Comparison of ENCODE assay signal across 10 cellular contexts in the genomic region with DNA sequence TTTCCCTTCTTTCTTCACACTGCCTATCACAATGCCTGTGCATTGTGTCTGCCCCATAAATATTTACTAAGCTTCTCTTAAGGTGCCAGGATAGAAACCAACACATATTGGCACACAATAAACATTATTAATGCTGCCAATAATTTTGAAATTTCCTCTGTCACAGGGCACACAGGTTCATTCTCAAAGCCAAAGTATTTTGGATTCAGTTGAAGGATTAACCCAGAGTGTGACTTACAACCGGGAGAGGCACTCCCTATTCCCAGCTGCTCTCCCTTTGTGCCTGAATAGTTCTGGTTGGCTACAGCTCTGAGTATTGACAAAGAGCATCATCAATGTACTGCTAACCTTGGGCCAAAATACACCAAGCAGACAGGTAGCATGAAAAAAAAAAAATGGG. TPM values are rescaled to one million over a fixed set of nuclear protein-coding genes. Genes with fewer than 3 reads are reported as not detected.
DNase-seq lines count a peak whose midpoint lies in the region; ATAC-seq and TF ChIP-seq lines count a peak whose summit lies in the region.
"Had no signal": no experiment of that assay in that cellular context is flagged by ENCODE, and none has a peak within 500 bp of the region (broad histone marks: within the 10 kb centered on the region; RNA-seq: fewer than 3 reads in every experiment).

No MANE protein-coding gene starts in this region.

- no peak for DNase-seq in activated T-cell treated with anti-CD3 and anti-CD28 coated beads, Interleukin-2, amount 50 U/mL, for 24 hours
- DNase-seq in activated T-cell treated with anti-CD3 and anti-CD28 coated beads, Interleukin-2, amount 50 U/mL, for 48 hours, result no peak
- DNase-seq in NCI-H774 (lab: John Stamatoyannopoulos, UW), result peak; percentile 13
- DNase-seq in stimulated activated naive CD8-positive, alpha-beta T cell treated with anti-CD3 and anti-CD28 coated beads, Interleukin-15, amount 100 ng/mL, for 72 hours, result no peak
- no peak for DNase-seq in type B pancreatic cell (ENCODE audit: extremely low spot score, unreplicated experiment)
- DNase-seq: stimulated activated CD4-positive, alpha-beta T cell treated with anti-CD3 and anti-CD28 coated beads, Interleukin-12 subunit alpha, Interleukin-12 subunit beta, amount 100 ng/mL, for 4 hours had no signal

- H3K9me3 ChIP-seq in esophagus (ENCODE audit: control insufficient read depth in 2 of 2, insufficient read depth in 1 of 2, low read depth in 1 of 2, low read length in 1 of 2), result no peaks in the 10 kb centered on the region
- H3K9me3 ChIP-seq: HAP-1 had no signal

- no peaks in the 10 kb centered on the region for H3K36me3 Mint-ChIP-seq in activated T-cell treated with anti-CD3 and anti-CD28 coated beads, Interleukin-2, amount 50 U/mL, for 24 hours (ENCODE audit: low read depth)
- H3K36me3 Mint-ChIP-seq in type B pancreatic cell, result no peaks in the 10 kb centered on the region

- H3K27ac Mint-ChIP-seq in activated T-cell treated with anti-CD3 and anti-CD28 coated beads, Interleukin-2, amount 50 U/mL, for 24 hours, result peak overlapping the region; percentile 98
- peak overlapping the region; percentile 64 to 94 for H3K27ac Mint-ChIP-seq in stimulated activated naive CD8-positive, alpha-beta T cell treated with anti-CD3 and anti-CD28 coated beads, Interleukin-15, amount 100 ng/mL, for 72 hours
- H3K27ac Mint-ChIP-seq in type B pancreatic cell, result no peak overlapping the region

- H3K36me3 ChIP-seq in esophagus (ENCODE audit: control insufficient read depth in 2 of 2, insufficient read depth in 2 of 2, low read length in 1 of 2), result no peaks in the 10 kb centered on the region
- H3K36me3 ChIP-seq: HAP-1 had no signal

- no peaks in the 10 kb centered on the region for H3K9me3 Mint-ChIP-seq in activated T-cell treated with anti-CD3 and anti-CD28 coated beads, Interleukin-2, amount 50 U/mL, for 24 hours
- H3K9me3 Mint-ChIP-seq in stimulated activated naive CD8-positive, alpha-beta T cell treated with anti-CD3 and anti-CD28 coated beads, Interleukin-15, amount 100 ng/mL, for 72 hours, result peaks cover 0 to 5% of the 10 kb centered on the region in 2 donors
- no peaks in the 10 kb centered on the region for H3K9me3 Mint-ChIP-seq in type B pancreatic cell

- no peak for TF ChIP-seq CTCF in type B pancreatic cell (conservative IDR thresholded peaks at IDR 0.05)

- H3K4me3 ChIP-seq in esophagus (ENCODE audit: low read depth in 1 of 2, low read length in 2 of 2), result no peak overlapping the region
- H3K4me3 ChIP-seq: HAP-1 had no signal

- H3K4me1 ChIP-seq in esophagus (ENCODE audit: control insufficient read depth in 2 of 2, insufficient read depth in 2 of 2, low read length in 1 of 2), result peaks cover 0 to 5% of the 10 kb centered on the region in 2 donors
- H3K4me1 ChIP-seq: HAP-1 had no signal

- no peak for ATAC-seq in stimulated activated naive CD8-positive, alpha-beta T cell treated with anti-CD3 and anti-CD28 coated beads, Interleukin-15, amount 100 ng/mL, for 72 hours
- ATAC-seq in HG02763 (IDR thresholded peaks at IDR 0.05; ENCODE audit: unreplicated experiment) (no peak), HG02623 (IDR thresholded peaks at IDR 0.05; ENCODE audit: unreplicated experiment) (no peak)

- H3K4me3 Mint-ChIP-seq in activated T-cell treated with anti-CD3 and anti-CD28 coated beads, Interleukin-2, amount 50 U/mL, for 24 hours, result peak overlapping the region; percentile 32
- H3K4me3 Mint-ChIP-seq in stimulated activated naive CD8-positive, alpha-beta T cell treated with anti-CD3 and anti-CD28 coated beads, Interleukin-15, amount 100 ng/mL, for 72 hours, result peak overlapping the region; percentile 44 to 67
- H3K4me3 Mint-ChIP-seq in type B pancreatic cell, result no peak overlapping the region

- 50 to 63% methylated on average over 1 of the region's 1 CpG for WGBS in esophagus, 2 donors

- H3K27ac ChIP-seq in esophagus (ENCODE audit: low read depth in 2 of 2, low read length in 1 of 2), result peak overlapping the region; percentile 57 to 65

- no peaks in the 10 kb centered on the region for H3K27me3 Mint-ChIP-seq in activated T-cell treated with anti-CD3 and anti-CD28 coated beads, Interleukin-2, amount 50 U/mL, for 24 hours
- H3K27me3 Mint-ChIP-seq in stimulated activated naive CD8-positive, alpha-beta T cell treated with anti-CD3 and anti-CD28 coated beads, Interleukin-15, amount 100 ng/mL, for 72 hours, result no peaks in the 10 kb centered on the region
- no peaks in the 10 kb centered on the region for H3K27me3 Mint-ChIP-seq in type B pancreatic cell

- H3K4me1 Mint-ChIP-seq in activated T-cell treated with anti-CD3 and anti-CD28 coated beads, Interleukin-2, amount 50 U/mL, for 24 hours (ENCODE audit: low read depth), result peaks cover 80% of the 10 kb centered on the region
- peaks cover 72% of the 10 kb centered on the region for H3K4me1 Mint-ChIP-seq in stimulated activated naive CD8-positive, alpha-beta T cell treated with anti-CD3 and anti-CD28 coated beads, Interleukin-15, amount 100 ng/mL, for 72 hours
- H3K4me1 Mint-ChIP-seq in type B pancreatic cell (ENCODE audit: unreplicated experiment), result peaks cover 13% of the 10 kb centered on the region

- H3K27me3 ChIP-seq in esophagus (ENCODE audit: control insufficient read depth in 1 of 2, insufficient read depth in 2 of 2, low read length in 2 of 2), result no peaks in the 10 kb centered on the region

RNA-seq across cellular contexts. Expression of a gene that starts 46.6 kb away (rescaled TPM):
- 100 to 1,000 TPM; 117 to 196 TPM for polyA plus RNA-seq in esophagus
- total RNA-seq in type B pancreatic cell (ENCODE audit: low replicate concordance), result 374 and 695 TPM in 2 replicates
